ENCODE assay signal across 1 cellular context in the genomic region with DNA sequence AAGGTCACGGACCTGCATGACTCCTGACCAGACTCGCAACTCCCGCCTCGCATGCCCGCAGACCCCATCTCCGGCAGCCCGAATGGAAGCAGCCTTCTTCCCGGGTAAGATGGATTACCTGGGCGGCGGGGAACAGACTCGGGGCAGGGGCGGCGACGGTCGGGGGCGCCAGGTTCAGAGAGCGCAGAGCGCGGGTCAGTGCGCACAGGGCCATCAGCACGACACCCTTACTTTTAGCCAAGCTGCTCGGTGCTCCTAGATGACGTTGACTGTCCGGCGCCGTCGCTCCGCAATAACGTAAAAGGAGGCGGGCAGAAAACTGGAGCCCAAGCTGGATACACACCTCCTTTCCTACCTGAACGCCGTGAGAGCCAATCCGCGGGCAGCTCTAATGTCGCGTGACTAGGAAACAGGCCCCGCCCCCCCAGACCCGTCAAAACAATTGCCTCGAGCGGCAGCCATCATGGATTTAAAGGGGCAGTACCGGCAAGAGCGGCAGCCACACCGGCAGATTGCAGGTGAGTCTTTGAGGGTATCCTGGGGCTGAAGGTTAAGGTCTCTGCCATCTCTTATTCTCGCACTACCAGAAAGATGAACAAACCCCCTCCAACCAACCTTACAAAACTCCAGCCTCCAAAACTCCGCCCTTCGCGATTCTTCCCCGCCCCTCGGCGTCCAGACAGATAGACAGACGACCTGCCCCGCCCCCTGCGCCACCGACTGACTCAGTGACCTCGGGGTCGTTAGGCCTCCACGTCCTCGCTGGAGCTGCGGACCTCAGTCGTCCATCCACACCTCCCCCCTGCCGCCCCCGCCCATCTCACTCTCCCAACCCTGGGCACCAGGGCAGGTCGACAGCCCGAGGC.
TF ChIP-seq lines count a peak whose summit lies in the region.

A gene (plus strand): TSS at position 464 of the 866 bp plus-strand sequence. CDS start 1,705 bp downstream, outside the sequence.
A gene (minus strand): TSS at position 267 of the 866 bp plus-strand sequence. CDS start 53 bp downstream, at position 214.

TF ChIP-seq in GM12878, 131 proteins besides CTCF, POLR2A, EP300 and RAD21 (continued from another document):
- TF ChIP-seq, protein P1, sequence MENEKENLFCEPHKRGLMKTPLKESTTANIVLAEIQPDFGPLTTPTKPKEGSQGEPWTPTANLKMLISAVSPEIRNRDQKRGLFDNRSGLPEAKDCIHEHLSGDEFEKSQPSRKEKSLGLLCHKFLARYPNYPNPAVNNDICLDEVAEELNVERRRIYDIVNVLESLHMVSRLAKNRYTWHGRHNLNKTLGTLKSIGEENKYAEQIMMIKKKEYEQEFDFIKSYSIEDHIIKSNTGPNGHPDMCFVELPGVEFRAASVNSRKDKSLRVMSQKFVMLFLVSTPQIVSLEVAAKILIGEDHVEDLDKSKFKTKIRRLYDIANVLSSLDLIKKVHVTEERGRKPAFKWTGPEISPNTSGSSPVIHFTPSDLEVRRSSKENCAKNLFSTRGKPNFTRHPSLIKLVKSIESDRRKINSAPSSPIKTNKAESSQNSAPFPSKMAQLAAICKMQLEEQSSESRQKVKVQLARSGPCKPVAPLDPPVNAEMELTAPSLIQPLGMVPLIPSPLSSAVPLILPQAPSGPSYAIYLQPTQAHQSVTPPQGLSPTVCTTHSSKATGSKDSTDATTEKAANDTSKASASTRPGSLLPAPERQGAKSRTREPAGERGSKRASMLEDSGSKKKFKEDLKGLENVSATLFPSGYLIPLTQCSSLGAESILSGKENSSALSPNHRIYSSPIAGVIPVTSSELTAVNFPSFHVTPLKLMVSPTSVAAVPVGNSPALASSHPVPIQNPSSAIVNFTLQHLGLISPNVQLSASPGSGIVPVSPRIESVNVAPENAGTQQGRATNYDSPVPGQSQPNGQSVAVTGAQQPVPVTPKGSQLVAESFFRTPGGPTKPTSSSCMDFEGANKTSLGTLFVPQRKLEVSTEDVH (IDR thresholded peaks at IDR 0.05; ENCODE audit: low read depth, partially characterized antibody) = peak; percentile 47
- no peak for TF ChIP-seq IKZF2 (IDR thresholded peaks at IDR 0.05)
- peak; percentile 47 for TF ChIP-seq SIX5 (IDR thresholded peaks at IDR 0.05; ENCODE audit: low read depth, low read length, severe bottlenecking)
- no peak for TF ChIP-seq NR2C2 (IDR thresholded peaks at IDR 0.05; ENCODE audit: borderline replicate concordance, control insufficient read depth, insufficient read length, low read depth)
- TF ChIP-seq, protein P2, sequence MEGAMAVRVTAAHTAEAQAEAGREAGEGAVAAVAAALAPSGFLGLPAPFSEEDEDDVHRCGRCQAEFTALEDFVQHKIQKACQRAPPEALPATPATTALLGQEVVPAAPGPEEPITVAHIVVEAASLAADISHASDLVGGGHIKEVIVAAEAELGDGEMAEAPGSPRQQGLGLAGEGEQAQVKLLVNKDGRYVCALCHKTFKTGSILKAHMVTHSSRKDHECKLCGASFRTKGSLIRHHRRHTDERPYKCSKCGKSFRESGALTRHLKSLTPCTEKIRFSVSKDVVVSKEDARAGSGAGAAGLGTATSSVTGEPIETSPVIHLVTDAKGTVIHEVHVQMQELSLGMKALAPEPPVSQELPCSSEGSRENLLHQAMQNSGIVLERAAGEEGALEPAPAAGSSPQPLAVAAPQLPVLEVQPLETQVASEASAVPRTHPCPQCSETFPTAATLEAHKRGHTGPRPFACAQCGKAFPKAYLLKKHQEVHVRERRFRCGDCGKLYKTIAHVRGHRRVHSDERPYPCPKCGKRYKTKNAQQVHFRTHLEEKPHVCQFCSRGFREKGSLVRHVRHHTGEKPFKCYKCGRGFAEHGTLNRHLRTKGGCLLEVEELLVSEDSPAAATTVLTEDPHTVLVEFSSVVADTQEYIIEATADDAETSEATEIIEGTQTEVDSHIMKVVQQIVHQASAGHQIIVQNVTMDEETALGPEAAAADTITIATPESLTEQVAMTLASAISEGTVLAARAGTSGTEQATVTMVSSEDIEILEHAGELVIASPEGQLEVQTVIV (IDR thresholded peaks at IDR 0.05; ENCODE audit: borderline replicate concordance, partially characterized antibody) = no peak
- TF ChIP-seq RFX5 (IDR thresholded peaks at IDR 0.05; ENCODE audit: low read depth, low read length) = peak; percentile 73
- TF ChIP-seq RB1 (IDR thresholded peaks at IDR 0.05; ENCODE audit: borderline replicate concordance) = no peak; the same call in 1 of the 2 replicates
- TF ChIP-seq TBL1XR1 (IDR thresholded peaks at IDR 0.05; ENCODE audit: low read depth, low read length) = no peak
- TF ChIP-seq, protein P3, sequence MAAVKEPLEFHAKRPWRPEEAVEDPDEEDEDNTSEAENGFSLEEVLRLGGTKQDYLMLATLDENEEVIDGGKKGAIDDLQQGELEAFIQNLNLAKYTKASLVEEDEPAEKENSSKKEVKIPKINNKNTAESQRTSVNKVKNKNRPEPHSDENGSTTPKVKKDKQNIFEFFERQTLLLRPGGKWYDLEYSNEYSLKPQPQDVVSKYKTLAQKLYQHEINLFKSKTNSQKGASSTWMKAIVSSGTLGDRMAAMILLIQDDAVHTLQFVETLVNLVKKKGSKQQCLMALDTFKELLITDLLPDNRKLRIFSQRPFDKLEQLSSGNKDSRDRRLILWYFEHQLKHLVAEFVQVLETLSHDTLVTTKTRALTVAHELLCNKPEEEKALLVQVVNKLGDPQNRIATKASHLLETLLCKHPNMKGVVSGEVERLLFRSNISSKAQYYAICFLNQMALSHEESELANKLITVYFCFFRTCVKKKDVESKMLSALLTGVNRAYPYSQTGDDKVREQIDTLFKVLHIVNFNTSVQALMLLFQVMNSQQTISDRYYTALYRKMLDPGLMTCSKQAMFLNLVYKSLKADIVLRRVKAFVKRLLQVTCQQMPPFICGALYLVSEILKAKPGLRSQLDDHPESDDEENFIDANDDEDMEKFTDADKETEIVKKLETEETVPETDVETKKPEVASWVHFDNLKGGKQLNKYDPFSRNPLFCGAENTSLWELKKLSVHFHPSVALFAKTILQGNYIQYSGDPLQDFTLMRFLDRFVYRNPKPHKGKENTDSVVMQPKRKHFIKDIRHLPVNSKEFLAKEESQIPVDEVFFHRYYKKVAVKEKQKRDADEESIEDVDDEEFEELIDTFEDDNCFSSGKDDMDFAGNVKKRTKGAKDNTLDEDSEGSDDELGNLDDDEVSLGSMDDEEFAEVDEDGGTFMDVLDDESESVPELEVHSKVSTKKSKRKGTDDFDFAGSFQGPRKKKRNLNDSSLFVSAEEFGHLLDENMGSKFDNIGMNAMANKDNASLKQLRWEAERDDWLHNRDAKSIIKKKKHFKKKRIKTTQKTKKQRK (IDR thresholded peaks at IDR 0.05; ENCODE audit: low read depth, low read length) = no peak
- no peak for TF ChIP-seq FOS (IDR thresholded peaks at IDR 0.05; ENCODE audit: borderline replicate concordance, extremely low read depth, insufficient read length)
- no peak for TF ChIP-seq BMI1 (IDR thresholded peaks at IDR 0.05; ENCODE audit: borderline replicate concordance)
- TF ChIP-seq, protein P4, sequence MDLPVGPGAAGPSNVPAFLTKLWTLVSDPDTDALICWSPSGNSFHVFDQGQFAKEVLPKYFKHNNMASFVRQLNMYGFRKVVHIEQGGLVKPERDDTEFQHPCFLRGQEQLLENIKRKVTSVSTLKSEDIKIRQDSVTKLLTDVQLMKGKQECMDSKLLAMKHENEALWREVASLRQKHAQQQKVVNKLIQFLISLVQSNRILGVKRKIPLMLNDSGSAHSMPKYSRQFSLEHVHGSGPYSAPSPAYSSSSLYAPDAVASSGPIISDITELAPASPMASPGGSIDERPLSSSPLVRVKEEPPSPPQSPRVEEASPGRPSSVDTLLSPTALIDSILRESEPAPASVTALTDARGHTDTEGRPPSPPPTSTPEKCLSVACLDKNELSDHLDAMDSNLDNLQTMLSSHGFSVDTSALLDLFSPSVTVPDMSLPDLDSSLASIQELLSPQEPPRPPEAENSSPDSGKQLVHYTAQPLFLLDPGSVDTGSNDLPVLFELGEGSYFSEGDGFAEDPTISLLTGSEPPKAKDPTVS (IDR thresholded peaks at IDR 0.05; ENCODE audit: low read depth, low read length) = no peak
- peak; percentile 42; the same call in 1 of the 2 replicates for TF ChIP-seq PML (IDR thresholded peaks at IDR 0.05; ENCODE audit: low read length)
- TF ChIP-seq ZSCAN29 (IDR thresholded peaks at IDR 0.05) = no peak
- peak; percentile 59 for TF ChIP-seq IKZF1 (conservative IDR thresholded peaks at IDR 0.05)
- TF ChIP-seq EED (IDR thresholded peaks at IDR 0.05; ENCODE audit: low read depth) = no peak
- TF ChIP-seq, protein P5, sequence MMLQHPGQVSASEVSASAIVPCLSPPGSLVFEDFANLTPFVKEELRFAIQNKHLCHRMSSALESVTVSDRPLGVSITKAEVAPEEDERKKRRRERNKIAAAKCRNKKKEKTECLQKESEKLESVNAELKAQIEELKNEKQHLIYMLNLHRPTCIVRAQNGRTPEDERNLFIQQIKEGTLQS (IDR thresholded peaks at IDR 0.05; ENCODE audit: borderline replicate concordance, extremely low read depth, low read depth, low read length) = peak; percentile 86
- TF ChIP-seq, protein P6, sequence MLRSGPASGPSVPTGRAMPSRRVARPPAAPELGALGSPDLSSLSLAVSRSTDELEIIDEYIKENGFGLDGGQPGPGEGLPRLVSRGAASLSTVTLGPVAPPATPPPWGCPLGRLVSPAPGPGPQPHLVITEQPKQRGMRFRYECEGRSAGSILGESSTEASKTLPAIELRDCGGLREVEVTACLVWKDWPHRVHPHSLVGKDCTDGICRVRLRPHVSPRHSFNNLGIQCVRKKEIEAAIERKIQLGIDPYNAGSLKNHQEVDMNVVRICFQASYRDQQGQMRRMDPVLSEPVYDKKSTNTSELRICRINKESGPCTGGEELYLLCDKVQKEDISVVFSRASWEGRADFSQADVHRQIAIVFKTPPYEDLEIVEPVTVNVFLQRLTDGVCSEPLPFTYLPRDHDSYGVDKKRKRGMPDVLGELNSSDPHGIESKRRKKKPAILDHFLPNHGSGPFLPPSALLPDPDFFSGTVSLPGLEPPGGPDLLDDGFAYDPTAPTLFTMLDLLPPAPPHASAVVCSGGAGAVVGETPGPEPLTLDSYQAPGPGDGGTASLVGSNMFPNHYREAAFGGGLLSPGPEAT (IDR thresholded peaks at IDR 0.05; ENCODE audit: low read depth) = peak; percentile 89
- peak; percentile 73; the same call in 1 of the 2 replicates for TF ChIP-seq SMAD5 (IDR thresholded peaks at IDR 0.05; ENCODE audit: low read depth)
- peak; percentile 48; the same call in 1 of the 2 replicates for TF ChIP-seq ATF7 (IDR thresholded peaks at IDR 0.05; ENCODE audit: low read depth)
- TF ChIP-seq RELA (IDR thresholded peaks at IDR 0.05; ENCODE audit: borderline replicate concordance, partially characterized antibody) = no peak
- TF ChIP-seq JUND (IDR thresholded peaks at IDR 0.05; ENCODE audit: low read depth, low read length) = no peak
- peak; percentile 74; the same call in 1 of the 2 replicates for TF ChIP-seq TARDBP (IDR thresholded peaks at IDR 0.05; ENCODE audit: borderline replicate concordance)
- peak; percentile 78; the same call in 1 of the 2 replicates for TF ChIP-seq HDGF (IDR thresholded peaks at IDR 0.05)
- peak; percentile 90; the same call in 1 of the 2 replicates for TF ChIP-seq SIN3A (IDR thresholded peaks at IDR 0.05; ENCODE audit: low read depth, low read length)
- peak; percentile 43; the same call in 1 of the 2 replicates for TF ChIP-seq TCF12 (IDR thresholded peaks at IDR 0.05; ENCODE audit: low read depth, low read length)
- TF ChIP-seq, protein P7, sequence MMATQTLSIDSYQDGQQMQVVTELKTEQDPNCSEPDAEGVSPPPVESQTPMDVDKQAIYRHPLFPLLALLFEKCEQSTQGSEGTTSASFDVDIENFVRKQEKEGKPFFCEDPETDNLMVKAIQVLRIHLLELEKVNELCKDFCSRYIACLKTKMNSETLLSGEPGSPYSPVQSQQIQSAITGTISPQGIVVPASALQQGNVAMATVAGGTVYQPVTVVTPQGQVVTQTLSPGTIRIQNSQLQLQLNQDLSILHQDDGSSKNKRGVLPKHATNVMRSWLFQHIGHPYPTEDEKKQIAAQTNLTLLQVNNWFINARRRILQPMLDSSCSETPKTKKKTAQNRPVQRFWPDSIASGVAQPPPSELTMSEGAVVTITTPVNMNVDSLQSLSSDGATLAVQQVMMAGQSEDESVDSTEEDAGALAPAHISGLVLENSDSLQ (IDR thresholded peaks at IDR 0.05) = peak; percentile 94
- TF ChIP-seq POLR2AphosphoS2 (IDR thresholded peaks at IDR 0.05; ENCODE audit: low read depth, low read length) = peak; percentile 62; the same call in 1 of the 2 replicates
- TF ChIP-seq PAX5 (IDR thresholded peaks at IDR 0.05; ENCODE audit: borderline replicate concordance, low read depth, low read length) = 0 out of 2 replicates have a peak, but pooled peaks have one; percentile 10
- TF ChIP-seq ASH2L (IDR thresholded peaks at IDR 0.05; ENCODE audit: borderline replicate concordance, low read depth) = peak; percentile 27; the same call in 1 of the 2 replicates
- TF ChIP-seq, protein P8, sequence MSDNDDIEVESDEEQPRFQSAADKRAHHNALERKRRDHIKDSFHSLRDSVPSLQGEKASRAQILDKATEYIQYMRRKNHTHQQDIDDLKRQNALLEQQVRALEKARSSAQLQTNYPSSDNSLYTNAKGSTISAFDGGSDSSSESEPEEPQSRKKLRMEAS (IDR thresholded peaks at IDR 0.05; ENCODE audit: low read depth, low read length) = peak; percentile 76; the same call in 1 of the 2 replicates
- TF ChIP-seq, protein P9, sequence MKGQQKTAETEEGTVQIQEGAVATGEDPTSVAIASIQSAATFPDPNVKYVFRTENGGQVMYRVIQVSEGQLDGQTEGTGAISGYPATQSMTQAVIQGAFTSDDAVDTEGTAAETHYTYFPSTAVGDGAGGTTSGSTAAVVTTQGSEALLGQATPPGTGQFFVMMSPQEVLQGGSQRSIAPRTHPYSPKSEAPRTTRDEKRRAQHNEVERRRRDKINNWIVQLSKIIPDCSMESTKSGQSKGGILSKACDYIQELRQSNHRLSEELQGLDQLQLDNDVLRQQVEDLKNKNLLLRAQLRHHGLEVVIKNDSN (IDR thresholded peaks at IDR 0.05; ENCODE audit: borderline replicate concordance, extremely low read length, insufficient read depth, low read depth, low read length) = peak; percentile 62
- TF ChIP-seq CBFB (IDR thresholded peaks at IDR 0.05; ENCODE audit: low read depth) = 0 out of 2 replicates have a peak, but pooled peaks have one; percentile 33
- TF ChIP-seq, protein P10, sequence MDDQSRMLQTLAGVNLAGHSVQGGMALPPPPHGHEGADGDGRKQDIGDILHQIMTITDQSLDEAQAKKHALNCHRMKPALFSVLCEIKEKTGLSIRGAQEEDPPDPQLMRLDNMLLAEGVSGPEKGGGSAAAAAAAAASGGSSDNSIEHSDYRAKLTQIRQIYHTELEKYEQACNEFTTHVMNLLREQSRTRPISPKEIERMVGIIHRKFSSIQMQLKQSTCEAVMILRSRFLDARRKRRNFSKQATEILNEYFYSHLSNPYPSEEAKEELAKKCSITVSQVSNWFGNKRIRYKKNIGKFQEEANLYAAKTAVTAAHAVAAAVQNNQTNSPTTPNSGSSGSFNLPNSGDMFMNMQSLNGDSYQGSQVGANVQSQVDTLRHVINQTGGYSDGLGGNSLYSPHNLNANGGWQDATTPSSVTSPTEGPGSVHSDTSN (IDR thresholded peaks at IDR 0.05; ENCODE audit: insufficient replicate concordance, low read depth, low read length) = peak; percentile 78
- peak; percentile 59 for TF ChIP-seq TAF1 (IDR thresholded peaks at IDR 0.05; ENCODE audit: borderline replicate concordance, low read depth, low read length)
- peak; percentile 100 for TF ChIP-seq CREB1 (IDR thresholded peaks at IDR 0.05; ENCODE audit: low read depth)
- TF ChIP-seq SMAD1 (IDR thresholded peaks at IDR 0.05; ENCODE audit: low read depth, partially characterized antibody) = peak; percentile 16
- 0 out of 2 replicates have a peak, but pooled peaks have one; percentile 4 for TF ChIP-seq DPF2 (IDR thresholded peaks at IDR 0.05)
